In genomic region chr2:176101216-176101845, GRCh38 we compare ENCODE assay signal across 19 cellular contexts. TPM values are rescaled to one million over a fixed set of nuclear protein-coding genes. Genes with fewer than 3 reads are reported as not detected.
DNase-seq lines count a peak whose midpoint lies in the region; ATAC-seq and TF ChIP-seq lines count a peak whose summit lies in the region.
"Had no signal": no experiment of that assay in that cellular context is flagged by ENCODE, and none has a peak within 500 bp of the region (broad histone marks: within the 10 kb centered on the region; RNA-seq: fewer than 3 reads in every experiment).

No MANE protein-coding gene starts in this region.

- no peak for ATAC-seq in GM23338
- ATAC-seq: CD8-positive, alpha-beta T cell; GM12878; HepG2 had no signal

- H3K36me3 ChIP-seq in GM23338 (ENCODE audit: insufficient read depth) (no peaks in the 10 kb centered on the region; the same call in 1 of the 2 replicates), hepatocyte (replicated peaks; ENCODE audit: insufficient read depth, low read depth) (no peaks in the 10 kb centered on the region), sigmoid colon (no peaks in the 10 kb centered on the region), SK-N-SH (replicated peaks in 1 of 2; ENCODE audit: control insufficient read depth in 1 of 2, insufficient read depth in 2 of 2, low read length in 1 of 2) (no peaks in the 10 kb centered on the region)

- H3K27ac ChIP-seq in GM23338 (ENCODE audit: low read depth) (no peak overlapping the region), hepatocyte (peak overlapping the region; percentile 93), sigmoid colon (peak overlapping the region in 3 of 4 donors; percentile 4 to 96 (median 92)), SK-N-SH (ENCODE audit: low read depth in 2 of 2, low read length in 1 of 2) (no peak overlapping the region)

- H3K4me2 ChIP-seq in GM23338 (no peak overlapping the region), hepatocyte (peak overlapping the region; percentile 91), SK-N-SH (no peak overlapping the region)

- peaks cover 99% of the 10 kb centered on the region for H3K27me3 Mint-ChIP-seq in GM23338 (ENCODE audit: insufficient read depth, low read depth, poor library complexity)

- H3K9me3 ChIP-seq in hepatocyte (ENCODE audit: low read depth) (no peaks in the 10 kb centered on the region), sigmoid colon (no peaks in the 10 kb centered on the region), SK-N-SH (no peaks in the 10 kb centered on the region)
- H3K9me3 ChIP-seq: Caco-2 had no signal

- POLR2A ChIA-PET in SK-N-SH (lab: Yijun Ruan, JAX), result interaction anchor here (1.1 kb wide), 1 partner anchor 21 kb away, joined by 3 read pairs; the partner anchor contains the start of gene HOXD9

- no peak for TF ChIP-seq RAD21 in SK-N-SH (IDR thresholded peaks at IDR 0.05; ENCODE audit: low read length)

- H3K79me2 ChIP-seq in GM23338 (replicated peaks; ENCODE audit: insufficient read depth) (no peaks in the 10 kb centered on the region), hepatocyte (peaks cover 51% of the 10 kb centered on the region), SK-N-SH (ENCODE audit: insufficient read depth) (no peaks in the 10 kb centered on the region)

- DNase-seq in GM23338 (ENCODE audit: low spot score) (no peak), NCI-H2196 (lab: John Stamatoyannopoulos, UW; ENCODE audit: unreplicated experiment) (peak; percentile 58), hepatocyte (ENCODE audit: low spot score) (no peak), sigmoid colon (no peak), AG08396 (ENCODE audit: low spot score) (no peak), SK-N-SH (no peak), COLO829 (ENCODE audit: low spot score) (no peak)
- DNase-seq in activated naive CD4-positive, alpha-beta T cell treated with Interleukin-2 at 50 U/mL for 16 hours, result no peak
- DNase-seq: DMS53, GOT3 had no signal

- TF ChIP-seq POLR2A in sigmoid colon (IDR thresholded peaks at IDR 0.05), result no peak

- H3F3A ChIP-seq in GM23338 (replicated peaks; ENCODE audit: low read depth) (peaks cover 35% of the 10 kb centered on the region), SK-N-SH (replicated peaks; ENCODE audit: insufficient read depth) (peaks cover 8% of the 10 kb centered on the region)

- no peak overlapping the region for H2AFZ ChIP-seq in GM23338
- no peak overlapping the region for H2AFZ ChIP-seq in hepatocyte
- no peak overlapping the region for H2AFZ ChIP-seq in SK-N-SH (ENCODE audit: low read depth)

- 26% methylated on average over 2 of the region's 2 CpGs for WGBS in hepatocyte (ENCODE audit: low lambda C conversion rate, missing lambda C conversion rate)
- whole genome bisulfite sequencing in sigmoid colon, 2 donors, result 51 to 71% methylated on average over 2 of the region's 2 CpGs
- 45% methylated on average over 2 of the region's 2 CpGs for WGBS in SK-N-SH (ENCODE audit: low lambda C conversion rate)

- TF ChIP-seq CTCF in GM23338 (conservative IDR thresholded peaks at IDR 0.05; ENCODE audit: low read depth in 2 of 2) (no peak), hepatocyte (IDR thresholded peaks at IDR 0.05; ENCODE audit: poor library complexity) (no peak), sigmoid colon (IDR thresholded peaks at IDR 0.05) (no peak), SK-N-SH (IDR thresholded peaks at IDR 0.05) (no peak)

- H3K27me3 ChIP-seq in GM23338 (ENCODE audit: insufficient read depth), result peaks cover 94% of the 10 kb centered on the region
- H3K27me3 ChIP-seq in hepatocyte, result peaks cover 99% of the 10 kb centered on the region
- peaks cover 0 to 86% (median 19%) of the 10 kb centered on the region in 3 donors for H3K27me3 ChIP-seq in sigmoid colon
- peaks cover 97% of the 10 kb centered on the region for H3K27me3 ChIP-seq in SK-N-SH (ENCODE audit: insufficient read depth)

- peaks cover 49% of the 10 kb centered on the region for H3K4me1 Mint-ChIP-seq in GM23338

- H3K9me2 ChIP-seq in GM23338 (ENCODE audit: insufficient read depth) (no peaks in the 10 kb centered on the region), hepatocyte (replicated peaks; ENCODE audit: insufficient read depth) (no peaks in the 10 kb centered on the region), SK-N-SH (no peaks in the 10 kb centered on the region)

- TF ChIP-seq EP300 in sigmoid colon (IDR thresholded peaks at IDR 0.05) (no peak), SK-N-SH (IDR thresholded peaks at IDR 0.05; ENCODE audit: borderline replicate concordance in 1 of 2, low read depth in 1 of 2, low read length in 1 of 2) (no peak)

- H4K20me1 ChIP-seq in GM23338 (replicated peaks; ENCODE audit: insufficient read depth) (peaks cover 36% of the 10 kb centered on the region), hepatocyte (ENCODE audit: insufficient read depth, poor library complexity, severe bottlenecking) (no peaks in the 10 kb centered on the region), SK-N-SH (ENCODE audit: insufficient read depth) (no peaks in the 10 kb centered on the region)

- no peak overlapping the region for H3K4me3 Mint-ChIP-seq in GM23338
- H3K4me3 Mint-ChIP-seq: CD8-positive, alpha-beta T cell; H9 had no signal

- H3K4me1 ChIP-seq in GM23338 (ENCODE audit: insufficient read depth), result peaks cover 62% of the 10 kb centered on the region
- no peaks in the 10 kb centered on the region for H3K4me1 ChIP-seq in hepatocyte (ENCODE audit: insufficient read depth)
- H3K4me1 ChIP-seq in sigmoid colon, result peaks cover 0 to 58% (median 33%) of the 10 kb centered on the region in 4 donors
- peaks cover 0 to 28% of the 10 kb centered on the region in 2 experiments; a peak in 3 of 4 replicates for H3K4me1 ChIP-seq in SK-N-SH (ENCODE audit: control insufficient read depth in 1 of 2, insufficient read depth in 2 of 2, low read depth in 1 of 2, low read length in 1 of 2)

- H3K4me3 ChIP-seq in GM23338 (no peak overlapping the region), hepatocyte (peak overlapping the region; percentile 18), sigmoid colon (no peak overlapping the region), SK-N-SH (ENCODE audit: low read depth in 2 of 2, low read length in 1 of 2) (no peak overlapping the region)
- H3K4me3 ChIP-seq: GM12878 had no signal

- intact Hi-C loops in sigmoid colon (cut with DNase I), result no loop called here

- no peak overlapping the region for H3K27ac Mint-ChIP-seq in GM23338
- H3K27ac Mint-ChIP-seq: CD8-positive, alpha-beta T cell; H9 had no signal

- H3K9me3 Mint-ChIP-seq in GM23338, result peaks cover 3% of the 10 kb centered on the region; the same call in 1 of the 3 replicates
- H3K9me3 Mint-ChIP-seq: CD8-positive, alpha-beta T cell had no signal

- no peaks in the 10 kb centered on the region; the same call in 2 of the 3 replicates for H3K36me3 Mint-ChIP-seq in GM23338 (ENCODE audit: low read depth)
- H3K36me3 Mint-ChIP-seq: CD8-positive, alpha-beta T cell had no signal

- CTCF ChIA-PET in SK-N-SH (lab: Yijun Ruan, JAX), result interaction anchor here (0.9 to 17.7 kb wide), 6 partner anchors 8 to 850 kb away, joined by 3 to 264 read pairs (median 6); partner anchors contain the start of genes HOXD12 and HOXD13

- H3K9ac ChIP-seq in SK-N-SH, result no peak overlapping the region

RNA-seq across cellular contexts. Expression of gene HOXD12, which starts 1.7 kb away (rescaled TPM):
- total RNA-seq in GM23338 (2014; rRNA removed; shearing (Covaris generic)), result not detected in 2 replicates
- polyA plus RNA-seq in GM23338 (2016; fragmentation: Nextera tagmentation; extraction: Ambion mirVana) (not detected in 2 replicates), hepatocyte (3.1 and 3.3 TPM in 2 replicates), sigmoid colon (under 1 TPM in 1 of 3 donors, not detected in 2; 0.15 TPM), SK-N-SH (2012; rRNA removed) (not detected in 2 replicates)
- total RNA-seq in hepatocyte (17.9 and 29.0 TPM in 2 replicates), sigmoid colon (1 to 10 TPM in 3 of 4 donors, not detected in 1; 1.3 to 1.8 (median 1.7) TPM)
- not detected in 2 replicates for polyA plus RNA-seq in SK-N-SH (2012; cell fraction: cytosol; rRNA removed)
- not detected in 2 replicates for polyA plus RNA-seq in SK-N-SH (2012; cell fraction: nucleus; rRNA removed)
- total RNA-seq: A172; Caco-2; CD8-positive, alpha-beta T cell; G401; GM12878; H9; HepG2 had no signal
- polyA plus RNA-seq: BJ, CD14-positive monocyte, GM12878, HepG2 had no signal

RNA-seq across cellular contexts. Expression of gene HOXD11, which starts 5.7 kb away (rescaled TPM):
- not detected in 2 replicates for total RNA-seq in GM23338 (2014; rRNA removed; shearing (Covaris generic))
- not detected in 2 replicates for polyA plus RNA-seq in GM23338 (2016; fragmentation: Nextera tagmentation; extraction: Ambion mirVana)
- 5.7 and 6.3 TPM in 2 replicates for total RNA-seq in hepatocyte
- 9.9 and 11.5 TPM in 2 replicates for polyA plus RNA-seq in hepatocyte
- 10 to 100 TPM; 18.3 to 39.3 (median 24.9) TPM for total RNA-seq in sigmoid colon
- polyA plus RNA-seq in sigmoid colon, result 1 to 10 TPM in 2 of 3 donors, under 1 TPM in 1; 0.69 to 3.6 (median 2.1) TPM
- polyA plus RNA-seq in SK-N-SH (2012; rRNA removed), result not detected in 2 replicates
- not detected in 2 replicates for polyA plus RNA-seq in SK-N-SH (2012; cell fraction: cytosol; rRNA removed)
- not detected in 2 replicates for polyA plus RNA-seq in SK-N-SH (2012; cell fraction: nucleus; rRNA removed)
- total RNA-seq: Caco-2; CD8-positive, alpha-beta T cell; G401; GM12878; H9; HepG2 had no signal
- polyA plus RNA-seq: CD14-positive monocyte, GM12878, HepG2 had no signal

RNA-seq across cellular contexts. Expression of gene HOXD13, which starts 8.8 kb away (rescaled TPM):
- total RNA-seq in GM23338 (2014; rRNA removed; shearing (Covaris generic)), result 0.47 TPM in 1 of 2 replicates, not detected in the other
- polyA plus RNA-seq in GM23338 (2016; fragmentation: Nextera tagmentation; extraction: Ambion mirVana), result not detected in 2 replicates
- 33.9 and 37.2 TPM in 2 replicates for total RNA-seq in hepatocyte
- polyA plus RNA-seq in hepatocyte, result 19.3 and 24.7 TPM in 2 replicates
- 10 to 100 TPM; 18.7 to 48.9 (median 34.1) TPM for total RNA-seq in sigmoid colon
- 1 to 10 TPM in 2 of 3 donors, not detected in 1; 2.3 to 2.4 TPM for polyA plus RNA-seq in sigmoid colon
- polyA plus RNA-seq in SK-N-SH (2012; rRNA removed), result not detected in 2 replicates
- polyA plus RNA-seq in SK-N-SH (2012; cell fraction: cytosol; rRNA removed), result 0.01 TPM in 1 of 2 replicates, not detected in the other
- not detected in 2 replicates for polyA plus RNA-seq in SK-N-SH (2012; cell fraction: nucleus; rRNA removed)
- total RNA-seq: Caco-2; CD8-positive, alpha-beta T cell; G401; GM12878; H9; HepG2 had no signal
- polyA plus RNA-seq: CD14-positive monocyte, GM12878, HepG2 had no signal

RNA-seq across cellular contexts. Expression of gene HOXD10, which starts 15.2 kb away (rescaled TPM):
- not detected in 2 replicates for total RNA-seq in GM23338 (2014; rRNA removed; shearing (Covaris generic))
- polyA plus RNA-seq in GM23338 (2016; fragmentation: Nextera tagmentation; extraction: Ambion mirVana), result not detected in 2 replicates
- total RNA-seq in hepatocyte, result 8.5 and 11.7 TPM in 2 replicates
- polyA plus RNA-seq in hepatocyte, result 5.1 and 9.9 TPM in 2 replicates
- total RNA-seq in sigmoid colon, result 10 to 100 TPM; 10.7 to 46.0 (median 17.9) TPM
- 1 to 10 TPM in 2 of 3 donors, under 1 TPM in 1; 0.23 to 2.4 (median 1.5) TPM for polyA plus RNA-seq in sigmoid colon
- 0.03 and 0.10 TPM in 2 replicates for polyA plus RNA-seq in SK-N-SH (2012; rRNA removed)
- 0.04 TPM in 2 replicates for polyA plus RNA-seq in SK-N-SH (2012; cell fraction: cytosol; rRNA removed)
- polyA plus RNA-seq in SK-N-SH (2012; cell fraction: nucleus; rRNA removed), result 0.06 TPM in 1 of 2 replicates, not detected in the other
- total RNA-seq: Caco-2; CD8-positive, alpha-beta T cell; G401; GM12878; H9; HepG2 had no signal
- polyA plus RNA-seq: CD14-positive monocyte, GM12878, HepG2 had no signal

RNA-seq across cellular contexts. Expression of gene EVX2, which starts 17.6 kb away (rescaled TPM):
- 0.03 and 0.04 TPM in 2 replicates for total RNA-seq in GM23338 (2014; rRNA removed; shearing (Covaris generic))
- polyA plus RNA-seq in GM23338 (2016; fragmentation: Nextera tagmentation; extraction: Ambion mirVana), result not detected in 2 replicates
- 3.5 and 3.7 TPM in 2 replicates for total RNA-seq in hepatocyte
- 1.3 and 1.7 TPM in 2 replicates for polyA plus RNA-seq in hepatocyte
- 1 to 10 TPM; 1.2 to 4.6 (median 2.1) TPM for total RNA-seq in sigmoid colon
- under 1 TPM in 1 of 3 donors, not detected in 2; 0.07 TPM for polyA plus RNA-seq in sigmoid colon
- not detected in 2 replicates for polyA plus RNA-seq in SK-N-SH (2012; rRNA removed)
- polyA plus RNA-seq in SK-N-SH (2012; cell fraction: cytosol; rRNA removed), result not detected in 2 replicates
- polyA plus RNA-seq in SK-N-SH (2012; cell fraction: nucleus; rRNA removed), result 0.01 TPM in 1 of 2 replicates, not detected in the other
- total RNA-seq: A172; Caco-2; CD8-positive, alpha-beta T cell; G401; GM12878; H9; HepG2 had no signal
- polyA plus RNA-seq: BJ, CD14-positive monocyte, GM12878, HepG2 had no signal

Comparison
In these comparisons a context has a peak if more than half of its experiments do, and no peak if none do; other contexts are left out.
1. H3K27ac ChIP-seq: peak in hepatocyte (single experiment) and sigmoid colon (3 of 4); none in GM23338 (single experiment) and SK-N-SH (0 of 2).